11 cellular contexts compared by ENCODE assay signal in the genomic region with DNA sequence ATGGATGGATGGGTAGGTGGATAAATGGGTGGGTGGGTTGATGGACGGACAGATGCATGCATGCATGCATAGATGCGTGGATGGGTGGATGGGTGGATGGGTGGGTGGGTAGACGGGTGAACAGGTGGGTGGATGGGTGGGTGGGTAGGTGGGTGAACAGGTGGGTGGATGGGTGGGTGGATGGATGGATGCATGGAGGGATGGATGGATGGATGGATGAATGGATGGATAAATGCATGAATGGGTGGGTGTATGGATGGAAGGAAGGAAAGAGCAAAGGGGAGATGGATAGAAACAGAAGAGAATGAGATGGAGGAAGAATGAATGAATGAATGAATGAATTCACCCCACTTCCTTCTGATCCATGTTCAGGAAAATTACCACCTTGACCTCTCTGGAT.
"Had no signal": no experiment of that assay in that cellular context is flagged by ENCODE, and none has a peak within 500 bp of the region (broad histone marks: within the 10 kb centered on the region; RNA-seq: fewer than 3 reads in every experiment).

No MANE protein-coding gene starts in this region.

- H3K36me3 ChIP-seq: HAP-1 had no signal

- FAIRE-seq: H1, H54 had no signal

- ATAC-seq: GM23338, HCT116 had no signal

- H3K4me3 ChIP-seq: GM23248, GM23338, HAP-1 had no signal

- H3K9me3 ChIP-seq: HAP-1 had no signal

- H3K4me1 ChIP-seq: HAP-1 had no signal

- H3K27ac Mint-ChIP-seq: GM23338, HFFc6 had no signal

- DNase-seq: GM23248, GOT3, H7, H9, HCEC 1CT, HFFc6 had no signal

- H3K4me3 Mint-ChIP-seq: GM23338, H9 had no signal

- H3K27ac ChIP-seq: GM23248 had no signal
